21 cellular contexts compared by ENCODE assay signal in the genomic region with DNA sequence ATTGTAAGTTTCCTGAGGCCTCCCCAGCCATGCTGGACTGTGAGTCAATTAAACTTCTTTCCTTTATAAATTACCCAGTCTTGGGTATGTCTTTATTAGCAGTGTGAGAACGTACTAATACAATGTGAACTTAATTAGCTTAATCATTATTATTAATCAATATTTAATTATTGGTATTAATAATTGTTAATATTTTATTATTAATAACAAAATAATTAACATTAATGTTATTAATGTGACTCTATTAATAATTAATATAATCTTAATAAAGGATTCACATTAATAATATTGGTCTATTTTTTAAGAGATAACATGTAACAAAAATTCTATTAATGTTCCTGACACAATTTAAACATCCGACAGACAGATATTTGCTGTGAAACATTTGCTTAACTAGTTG.
DNase-seq lines count a peak whose midpoint lies in the region; ATAC-seq, FAIRE-seq and TF ChIP-seq lines count a peak whose summit lies in the region.
"Had no signal": no experiment of that assay in that cellular context is flagged by ENCODE, and none has a peak within 500 bp of the region (broad histone marks: within the 10 kb centered on the region; RNA-seq: fewer than 3 reads in every experiment).

No MANE protein-coding gene starts in this region.

- no peak overlapping the region for H3K27ac ChIP-seq in K562 (ENCODE audit: extremely low read depth, low read depth, low read length)
- H3K27ac ChIP-seq in small intestine (ENCODE audit: low read depth in 1 of 2, low read length in 1 of 2): no peak overlapping the region
- H3K27ac ChIP-seq: BLaER1, C4-2B had no signal

- H3K4me1 ChIP-seq in K562 (replicated peaks in 1 of 2; ENCODE audit: control insufficient read depth in 2 of 2, insufficient read depth in 2 of 2, low read length in 2 of 2) (no peaks in the 10 kb centered on the region; a peak in 2 of 5 replicates), small intestine (ENCODE audit: control insufficient read depth in 2 of 2, insufficient read depth in 1 of 2, low read depth in 1 of 2, low read length in 1 of 2) (no peaks in the 10 kb centered on the region)
- H3K4me1 ChIP-seq: BLaER1, HAP-1 had no signal

- TF ChIP-seq POLR2A in K562 (conservative IDR thresholded peaks at IDR 0.05): no peak

- TF ChIP-seq RAD21 in K562 (CRISPR knock-in tag; conservative IDR thresholded peaks at IDR 0.05 in 1 of 2, IDR thresholded peaks at IDR 0.05 in 1 of 2): no peak

- DNase-seq in RCC 7860 (ENCODE audit: low spot score): no peak
- no peak for DNase-seq in K562 (ENCODE audit: extremely low read depth in 1 of 4, low spot score in 3 of 4)
- DNase-seq in frontal cortex (ENCODE audit: low spot score in 2 of 2): no peak
- DNase-seq in small intestine: no peak
- DNase-seq in OCI-M2 (lab: John Stamatoyannopoulos, UW; ENCODE audit: unreplicated experiment): no peak
- no peak for DNase-seq in superior temporal gyrus (ENCODE audit: extremely low spot score)
- no peak for DNase-seq in activated CD4-positive, alpha-beta T cell treated with anti-CD3 and anti-CD28 coated beads, Interleukin-2, amount 10 ng/mL, durations not matched to agents 24 days and 14 days
- DNase-seq: CD4-positive, CD25-positive, alpha-beta regulatory T cell; CD8-positive, alpha-beta memory T cell; DMS 273 treated with DMSO at 0.1 percent for 48 hours; DMS53; DMS79 treated with DMSO at 0.1 percent for 48 hours; GOT3; HFFc6 had no signal

- H3K9me3 ChIP-seq in K562 (replicated peaks; ENCODE audit: control insufficient read depth, insufficient read depth, low read depth, low read length) (no peaks in the 10 kb centered on the region), small intestine (ENCODE audit: control insufficient read depth, low read depth) (no peaks in the 10 kb centered on the region)
- H3K9me3 ChIP-seq: BLaER1, HAP-1 had no signal

- FAIRE-seq in RCC 7860 (lab: Jason Lieb, UNC) (peak; percentile 23), K562 (lab: Jason Lieb, UNC) (no peak), frontal cortex (lab: Jason Lieb, UNC) (peak; percentile 17), small intestine (lab: Jason Lieb, UNC) (peak; percentile 72)
- FAIRE-seq: GM12892, H54 had no signal

- H3K36me3 ChIP-seq in K562 (ENCODE audit: control insufficient read depth, insufficient read depth, low read length): no peaks in the 10 kb centered on the region
- no peaks in the 10 kb centered on the region for H3K36me3 ChIP-seq in small intestine (ENCODE audit: control insufficient read depth in 2 of 2, insufficient read depth in 2 of 2, low read length in 2 of 2)
- H3K36me3 ChIP-seq: BLaER1, HAP-1 had no signal

- H3K27me3 ChIP-seq in K562 (ENCODE audit: control insufficient read depth in 2 of 2, insufficient read depth in 2 of 2, low read length in 2 of 2) (no peaks in the 10 kb centered on the region), small intestine (ENCODE audit: control insufficient read depth in 2 of 2, insufficient read depth in 2 of 2, low read length in 2 of 2) (no peaks in the 10 kb centered on the region)
- H3K27me3 ChIP-seq: BLaER1 had no signal

- no peak overlapping the region for H3K4me3 ChIP-seq in K562
- H3K4me3 ChIP-seq in small intestine (ENCODE audit: low read depth in 1 of 2, low read length in 2 of 2): no peak overlapping the region
- H3K4me3 ChIP-seq: BLaER1, HAP-1 had no signal

- TF ChIP-seq EP300 in K562 (IDR thresholded peaks at IDR 0.05; ENCODE audit: low read length): no peak

- POLR2A ChIA-PET in K562 (lab: Yijun Ruan, JAX): no interaction called here

- H2AFZ ChIP-seq in K562 (ENCODE audit: low read depth, low read length): no peak overlapping the region

- BruUV-seq in K562 (replicated peaks; lab: Mats Ljungman, UMichigan): no TSS peak

- no peaks in the 10 kb centered on the region for H3K9me1 ChIP-seq in K562 (ENCODE audit: control insufficient read depth, insufficient read depth, low read length)

- H4K20me1 ChIP-seq in K562 (replicated peaks; ENCODE audit: control insufficient read depth, insufficient read depth, low read length): no peaks in the 10 kb centered on the region
- H4K20me1 ChIP-seq: BLaER1 had no signal

- no peak for TF ChIP-seq CTCF in K562 (IDR thresholded peaks at IDR 0.05 in 2 of 3, conservative IDR thresholded peaks at IDR 0.05 in 1 of 3; ENCODE audit: insufficient read depth in 2 of 3, low read depth in 1 of 3, low read length in 3 of 3)

- no peaks in the 10 kb centered on the region for H3K4me1 Mint-ChIP-seq in activated CD4-positive, alpha-beta T cell treated with anti-CD3 and anti-CD28 coated beads, Interleukin-2, amount 10 ng/mL, durations not matched to agents 24 days and 14 days
- H3K4me1 Mint-ChIP-seq: B cell; CD4-positive, CD25-positive, alpha-beta regulatory T cell; CD8-positive, alpha-beta memory T cell had no signal

- WGBS in K562 (ENCODE audit: insufficient coverage, low coverage, missing lambda C conversion rate): 23% methylated on average over 2 of the region's 2 CpGs
- WGBS in small intestine, 3 donors: 87 to 94% (median 92%) methylated on average over 2 of the region's 2 CpGs

- H3K4me2 ChIP-seq in K562 (ENCODE audit: insufficient read depth, low read length): no peak overlapping the region
- H3K4me2 ChIP-seq: BLaER1 had no signal

- no peak overlapping the region for H3K9ac ChIP-seq in K562 (ENCODE audit: insufficient read depth in 1 of 2, low read depth in 2 of 2, low read length in 2 of 2)
- H3K9ac ChIP-seq: BLaER1 had no signal

- no peaks in the 10 kb centered on the region for H3K27me3 Mint-ChIP-seq in activated CD4-positive, alpha-beta T cell treated with anti-CD3 and anti-CD28 coated beads, Interleukin-2, amount 10 ng/mL, durations not matched to agents 24 days and 14 days
- H3K27me3 Mint-ChIP-seq: B cell had no signal

- no peaks in the 10 kb centered on the region for H3K9me3 Mint-ChIP-seq in activated CD4-positive, alpha-beta T cell treated with anti-CD3 and anti-CD28 coated beads, Interleukin-2, amount 10 ng/mL, durations not matched to agents 24 days and 14 days
- H3K9me3 Mint-ChIP-seq: HFFc6 had no signal

- intact Hi-C loops in K562 (cut with micrococcal nuclease): no loop called here
- intact Hi-C loops in activated CD4-positive, alpha-beta T cell treated with anti-CD3 and anti-CD28 coated beads, Interleukin-2, amount 10 ng/mL, durations not matched to agents 24 days and 14 days (cut with micrococcal nuclease): no loop called here

- in situ Hi-C loops in K562 (cut with MboI): loop anchor here (25.0 kb wide), 1 partner anchor 762 kb away; a partner anchor contains a TSS

- no peak overlapping the region for H3K27ac Mint-ChIP-seq in activated CD4-positive, alpha-beta T cell treated with anti-CD3 and anti-CD28 coated beads, Interleukin-2, amount 10 ng/mL, durations not matched to agents 24 days and 14 days
- H3K27ac Mint-ChIP-seq: B cell; CD4-positive, CD25-positive, alpha-beta regulatory T cell; CD8-positive, alpha-beta memory T cell; HFFc6 had no signal

- no peaks in the 10 kb centered on the region for H3K36me3 Mint-ChIP-seq in activated CD4-positive, alpha-beta T cell treated with anti-CD3 and anti-CD28 coated beads, Interleukin-2, amount 10 ng/mL, durations not matched to agents 24 days and 14 days (ENCODE audit: low read depth)
- H3K36me3 Mint-ChIP-seq: CD4-positive, CD25-positive, alpha-beta regulatory T cell had no signal

- ATAC-seq in K562 (no peak), HG03354 (IDR thresholded peaks at IDR 0.05; ENCODE audit: poor library complexity, severe bottlenecking, unreplicated experiment) (no peak)

- no peak overlapping the region for H3K4me3 Mint-ChIP-seq in activated CD4-positive, alpha-beta T cell treated with anti-CD3 and anti-CD28 coated beads, Interleukin-2, amount 10 ng/mL, durations not matched to agents 24 days and 14 days
- H3K4me3 Mint-ChIP-seq: B cell; CD4-positive, CD25-positive, alpha-beta regulatory T cell; CD8-positive, alpha-beta memory T cell; HFFc6 had no signal

- CTCF ChIA-PET in K562 (lab: Yijun Ruan, JAX; ENCODE audit: low intra/inter-chr PET ratio): no interaction called here

- H3K79me2 ChIP-seq in K562 (ENCODE audit: control insufficient read depth, insufficient read depth, low read length): no peaks in the 10 kb centered on the region

TF ChIP-seq in K562, 482 proteins besides CTCF, POLR2A, EP300 and RAD21:
- TF ChIP-seq DACH1 (IDR thresholded peaks at IDR 0.05; ENCODE audit: partially characterized antibody) (peak; percentile 78), CEBPB (tag; IDR thresholded peaks at IDR 0.05) (no peak)
